5 cellular contexts compared by ENCODE assay signal in the genomic region with DNA sequence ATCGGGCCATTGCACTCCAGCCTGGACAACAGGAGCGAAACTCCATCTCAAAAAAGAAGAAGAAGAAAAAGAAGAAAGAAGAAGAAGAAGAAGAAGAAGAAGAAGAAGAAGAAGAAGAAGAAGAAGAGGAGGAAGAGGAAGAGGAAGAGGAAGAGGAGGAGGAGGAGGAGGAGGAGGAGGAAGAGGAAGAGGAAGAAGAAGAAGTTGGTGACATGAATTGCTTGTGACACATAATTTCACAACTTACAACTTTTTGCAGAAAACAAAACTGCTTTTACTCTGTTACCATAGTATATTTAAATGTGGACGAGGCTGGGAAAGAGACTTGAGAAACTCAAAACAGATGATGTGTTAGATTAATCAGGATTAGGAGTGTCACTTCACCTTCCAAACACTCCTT. TPM values are rescaled to one million over a fixed set of nuclear protein-coding genes. Genes with fewer than 3 reads are reported as not detected.
"Had no signal": no experiment of that assay in that cellular context is flagged by ENCODE, and none has a peak within 500 bp of the region (broad histone marks: within the 10 kb centered on the region; RNA-seq: fewer than 3 reads in every experiment).

No MANE protein-coding gene starts in this region.

RNA-seq across cellular contexts. Expression of a gene that starts 5.5 kb away (rescaled TPM):
- total RNA-seq: endothelial cell of umbilical vein, epithelial cell of proximal tubule, fibroblast of villous mesenchyme, mammary epithelial cell, mucosa of gallbladder had no signal
